Comparison of ENCODE assay signal across 21 cellular contexts in the genomic region with DNA sequence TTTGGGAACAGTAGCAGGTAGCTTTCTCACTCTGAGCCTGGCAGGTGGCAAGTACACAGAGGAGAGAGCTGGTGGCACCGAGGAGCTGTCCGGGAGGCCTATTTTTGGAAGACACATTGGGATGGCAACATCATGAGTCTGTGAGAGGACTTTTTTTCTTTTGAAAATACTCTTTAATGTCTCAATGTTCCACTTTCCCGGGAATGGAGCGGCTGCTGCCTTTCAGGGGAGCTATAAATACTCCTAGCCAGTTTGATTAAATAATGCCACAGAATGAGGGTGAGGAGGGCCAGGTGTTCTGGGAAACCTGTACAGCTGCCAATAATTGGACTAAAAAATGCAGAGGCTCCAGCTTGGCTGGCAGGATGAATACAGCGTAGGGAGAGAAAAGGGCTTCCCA.
A peak's percentile ranks its signal among the peaks of the same experiment; 100 is the strongest.
DNase-seq lines count a peak whose midpoint lies in the region; ATAC-seq, FAIRE-seq and TF ChIP-seq lines count a peak whose summit lies in the region.
"Had no signal": no experiment of that assay in that cellular context is flagged by ENCODE, and none has a peak within 500 bp of the region (broad histone marks: within the 10 kb centered on the region; RNA-seq: fewer than 3 reads in every experiment).

No MANE protein-coding gene starts in this region.

- no peaks in the 10 kb centered on the region for H3K36me3 Mint-ChIP-seq in effector memory CD8-positive, alpha-beta T cell (ENCODE audit: insufficient read depth)

- ATAC-seq in pancreas = peak; percentile 58 to 90 (median 83)
- no peak for ATAC-seq in effector memory CD8-positive, alpha-beta T cell (replicated peaks)
- no peak for ATAC-seq in GM19351 (IDR thresholded peaks at IDR 0.05; ENCODE audit: unreplicated experiment)
- ATAC-seq: left lung had no signal

- no peak overlapping the region for H3K4me3 Mint-ChIP-seq in effector memory CD8-positive, alpha-beta T cell
- H3K4me3 Mint-ChIP-seq: T-helper 2 cell treated with Interferon-gamma antibody and Interleukin-4, amounts not matched to agents 5 μg/mL and 100 μg/mL, for 36 hours had no signal

- H3K36me3 ChIP-seq in pancreas = no peaks in the 10 kb centered on the region
- H3K36me3 ChIP-seq: esophagus muscularis mucosa, left lung, vagina had no signal

- H3K4me1 ChIP-seq in pancreas = peaks cover 6 to 16% (median 8%) of the 10 kb centered on the region in 3 donors
- H3K4me1 ChIP-seq: esophagus muscularis mucosa, left lung, vagina had no signal

- no peak for FAIRE-seq in pancreas (lab: Jason Lieb, UNC)
- FAIRE-seq: GM12891 had no signal

- H3K4me3 ChIP-seq in pancreas = no peak overlapping the region
- H3K4me3 ChIP-seq: esophagus muscularis mucosa, left lung, SK-N-MC, vagina had no signal

- no peaks in the 10 kb centered on the region for H3K9me3 ChIP-seq in pancreas
- H3K9me3 ChIP-seq: esophagus muscularis mucosa, left lung, vagina had no signal

- H3K27me3 ChIP-seq in pancreas = no peaks in the 10 kb centered on the region
- H3K27me3 ChIP-seq: vagina had no signal

- intact Hi-C loops in pancreas (cut with DNase I) = no loop called here

- WGBS in pancreas, 2 donors = 14% methylated on average over 5 of the region's 5 CpGs

- peak overlapping the region in 1 of 4 donors; percentile 25 for H3K27ac ChIP-seq in pancreas
- H3K27ac ChIP-seq: esophagus muscularis mucosa, HL-60, left lung, SK-N-MC, vagina had no signal

- DNase-seq in NCI-H1092 treated with DMSO at 0.1 percent for 48 hours (lab: John Stamatoyannopoulos, UW) = peak; percentile 96
- peak; percentile 75 for DNase-seq in NCI-H2029 treated with DMSO at 0.1 percent for 48 hours (lab: John Stamatoyannopoulos, UW)
- peak; percentile 47 for DNase-seq in NCI-H774 (lab: John Stamatoyannopoulos, UW)
- DNase-seq in pancreas = peak in 2 of 6 donors; percentile 20 to 42
- DNase-seq in AG08396 (ENCODE audit: low spot score) = no peak
- no peak for DNase-seq in effector memory CD8-positive, alpha-beta T cell
- DNase-seq: activated CD4-positive, CD25-positive, alpha-beta regulatory T cell treated with anti-CD3 and anti-CD28 coated beads, Interleukin-2, amount 50 U/mL, for 72 hours; GF-D8; IMR-90; left lung; MM.1S; NCI-H524 treated with DMSO at 0.1 percent for 48 hours; stimulated activated CD4-positive, alpha-beta T cell treated with anti-CD3 and anti-CD28 coated beads, Interleukin-2, amount 100 ng/mL, for 24 hours had no signal

- H3K9me3 Mint-ChIP-seq in effector memory CD8-positive, alpha-beta T cell = no peaks in the 10 kb centered on the region
- H3K9me3 Mint-ChIP-seq: activated T-helper 2 cell treated with anti-CD3 and anti-CD28 coated beads, Interferon-gamma antibody, Interleukin-2, Interleukin-4, amounts not matched to agents 10 μg/mL and 5 μg/mL and 100 μg/mL, durations not matched to agents 14 hours and 24 hours and 36 hours; T-helper 2 cell treated with Interferon-gamma antibody and Interleukin-4, amounts not matched to agents 5 μg/mL and 100 μg/mL, for 36 hours had no signal

- H3K27me3 Mint-ChIP-seq in effector memory CD8-positive, alpha-beta T cell = peaks cover 35 to 51% of the 10 kb centered on the region in 2 donors

- no peak for TF ChIP-seq CTCF in pancreas (IDR thresholded peaks at IDR 0.05)

- no peak overlapping the region for H3K27ac Mint-ChIP-seq in effector memory CD8-positive, alpha-beta T cell
- H3K27ac Mint-ChIP-seq: activated T-helper 2 cell treated with anti-CD3 and anti-CD28 coated beads, Interferon-gamma antibody, Interleukin-2, Interleukin-4, amounts not matched to agents 10 μg/mL and 5 μg/mL and 100 μg/mL, durations not matched to agents 14 hours and 24 hours and 36 hours; T-helper 2 cell treated with Interferon-gamma antibody and Interleukin-4, amounts not matched to agents 5 μg/mL and 100 μg/mL, for 36 hours had no signal

- no peaks in the 10 kb centered on the region for H3K4me1 Mint-ChIP-seq in effector memory CD8-positive, alpha-beta T cell (ENCODE audit: low read depth in 2 of 2)

Comparison
In these comparisons a context has a peak if more than half of its experiments do, and no peak if none do; other contexts are left out.
1. DNase-seq: peak in NCI-H1092 treated with DMSO at 0.1 percent for 48 hours (single experiment), NCI-H2029 treated with DMSO at 0.1 percent for 48 hours (single experiment) and NCI-H774 (single experiment); none in AG08396 (single experiment) and effector memory CD8-positive, alpha-beta T cell (0 of 3).
2. ATAC-seq: peak in pancreas (4 of 4); none in effector memory CD8-positive, alpha-beta T cell (single experiment) and GM19351 (single experiment).